In genomic region chr3:52288674-52289073, GRCh38 we compare ENCODE assay signal across 2 cellular contexts.
TF ChIP-seq lines count a peak whose summit lies in the region.

No MANE protein-coding gene starts in this region.

TF ChIP-seq in SK-N-SH, 30 proteins besides CTCF, POLR2A, EP300 and RAD21 (continued from another document):
- TF ChIP-seq PBX3 (IDR thresholded peaks at IDR 0.05) (no peak), ZBTB33 (IDR thresholded peaks at IDR 0.05; ENCODE audit: borderline replicate concordance, low read depth) (no peak), POLR2AphosphoS5 (IDR thresholded peaks at IDR 0.05; ENCODE audit: low read depth, low read length) (no peak)

TF ChIP-seq in SK-N-SH treated with all-trans-retinoic acid at 6 μM for 48 hours, 23 proteins besides CTCF, POLR2A, EP300 and RAD21 (continued from another document):
- TF ChIP-seq TSHZ2 (CRISPR knock-in tag; IDR thresholded peaks at IDR 0.05) (no peak), PATZ1 (CRISPR knock-in tag; IDR thresholded peaks at IDR 0.05; ENCODE audit: borderline replicate concordance) (no peak), SNAI2 (CRISPR knock-in tag; IDR thresholded peaks at IDR 0.05) (no peak), RARB (CRISPR knock-in tag; IDR thresholded peaks at IDR 0.05) (no peak), POU6F1 (CRISPR knock-in tag; IDR thresholded peaks at IDR 0.05; ENCODE audit: borderline replicate concordance, low read depth) (no peak)
